In the genomic region with DNA sequence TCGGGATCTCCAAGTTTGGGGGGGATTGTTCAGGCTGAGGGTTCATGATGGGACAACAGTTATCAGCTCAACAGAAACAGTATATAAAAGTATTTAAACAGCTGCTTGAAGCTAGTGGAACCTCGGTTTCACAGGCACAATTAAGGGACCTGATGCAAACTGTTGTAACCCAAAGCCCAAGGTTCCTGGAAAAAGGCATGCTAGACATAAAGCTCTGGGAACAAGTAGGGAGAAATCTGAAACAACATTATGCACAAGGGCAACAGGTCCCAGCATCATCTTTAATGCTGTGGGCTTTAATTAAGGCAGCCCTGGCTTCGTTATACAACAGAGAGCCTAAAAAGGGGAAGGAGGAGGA, we compare ENCODE assay signal across 20 cellular contexts.
DNase-seq lines count a peak whose midpoint lies in the region; ATAC-seq, FAIRE-seq and TF ChIP-seq lines count a peak whose summit lies in the region.
"Had no signal": no experiment of that assay in that cellular context is flagged by ENCODE, and none has a peak within 500 bp of the region (broad histone marks: within the 10 kb centered on the region; RNA-seq: fewer than 3 reads in every experiment).

No MANE protein-coding gene starts in this region.

- DNase-seq in SJSA1 (ENCODE audit: low read depth in 1 of 2, low spot score in 2 of 2) (peak in 1 of 2 experiments; percentile 5), glutamatergic neuron (no peak), frontal cortex (ENCODE audit: low spot score in 2 of 2) (no peak), Caco-2 (no peak), NCI-H146 treated with DMSO at 0.1 percent for 48 hours (lab: John Stamatoyannopoulos, UW; ENCODE audit: unreplicated experiment) (no peak)
- no peak for DNase-seq in stimulated activated effector memory CD8-positive, alpha-beta T cell treated with anti-CD3 and anti-CD28 coated beads, Interleukin-12 subunit alpha, Interleukin-12 subunit beta, amount 100 ng/mL, for 72 hours (ENCODE audit: low spot score in 2 of 2)
- DNase-seq: activated B cell treated with CpG ODN at 0.5 μM for 24 hours; activated CD4-positive, alpha-beta T cell treated with anti-CD3 and anti-CD28 coated beads, Interleukin-2, amount 50 U/mL, for 4 hours; activated effector memory CD4-positive, alpha-beta T cell treated with Interleukin-2 at 50 U/mL for 16 hours; CD4-positive, CD25-positive, alpha-beta regulatory T cell; DMS153; GDM1; HCEC 1CT; KG1; RPMI8226; stimulated activated CD4-positive, alpha-beta T cell treated with anti-CD3 and anti-CD28 coated beads, Interleukin-12 subunit alpha, Interleukin-12 subunit beta, amount 100 ng/mL, for 4 hours; stimulated activated CD4-positive, alpha-beta T cell treated with anti-CD3 and anti-CD28 coated beads, Interleukin-4, amount 100 ng/mL, for 4 hours had no signal

- H3K4me1 ChIP-seq in HEK293 (ENCODE audit: control insufficient read depth, insufficient read depth, low read length) (peaks cover 4% of the 10 kb centered on the region; the same call in 1 of the 2 replicates), SJSA1 (replicated peaks) (peaks cover 32% of the 10 kb centered on the region), Caco-2 (peaks cover 20% of the 10 kb centered on the region; the same call in 1 of the 2 replicates)

- POLR2A ChIA-PET in HEK293 (lab: Yijun Ruan, JAX), result interaction anchor here (1.4 kb wide), 1 partner anchor 12 kb away, joined by 3 read pairs; no protein-coding TSS in a partner anchor
- POLR2A ChIA-PET in Caco-2 (lab: Charles Lee), result no interaction called here

- no peaks in the 10 kb centered on the region for H3K36me3 ChIP-seq in HEK293 (ENCODE audit: control insufficient read depth in 2 of 2, insufficient read depth in 1 of 2, low read length in 2 of 2)
- no peaks in the 10 kb centered on the region for H3K36me3 ChIP-seq in SJSA1
- peaks cover 2% of the 10 kb centered on the region for H3K36me3 ChIP-seq in Caco-2 (ENCODE audit: control insufficient read depth, insufficient read depth, low read length)

- FAIRE-seq in frontal cortex (lab: Jason Lieb, UNC), result no peak
- FAIRE-seq: GM18507, urothelium cell line had no signal

- H3K9me3 ChIP-seq in HEK293 (ENCODE audit: control insufficient read depth, insufficient read depth, low read depth, low read length) (no peaks in the 10 kb centered on the region), SJSA1 (replicated peaks) (no peaks in the 10 kb centered on the region), Caco-2 (no peaks in the 10 kb centered on the region)

- H3K9me3 Mint-ChIP-seq in glutamatergic neuron (ENCODE audit: unreplicated experiment) (peaks cover 18% of the 10 kb centered on the region), Caco-2 (ENCODE audit: unreplicated experiment) (no peaks in the 10 kb centered on the region)
- H3K9me3 Mint-ChIP-seq in stimulated activated effector memory CD8-positive, alpha-beta T cell treated with anti-CD3 and anti-CD28 coated beads, Interleukin-12 subunit alpha, Interleukin-12 subunit beta, amount 100 ng/mL, for 72 hours, result no peaks in the 10 kb centered on the region
- H3K9me3 Mint-ChIP-seq: activated B cell treated with CpG ODN at 0.5 μM for 24 hours; CD4-positive, CD25-positive, alpha-beta regulatory T cell had no signal

- H3K4me3 Mint-ChIP-seq in glutamatergic neuron (ENCODE audit: unreplicated experiment) (peak overlapping the region; percentile 84), Caco-2 (ENCODE audit: unreplicated experiment) (no peak overlapping the region)
- no peak overlapping the region for H3K4me3 Mint-ChIP-seq in stimulated activated effector memory CD8-positive, alpha-beta T cell treated with anti-CD3 and anti-CD28 coated beads, Interleukin-12 subunit alpha, Interleukin-12 subunit beta, amount 100 ng/mL, for 72 hours
- H3K4me3 Mint-ChIP-seq: activated B cell treated with CpG ODN at 0.5 μM for 24 hours; CD4-positive, CD25-positive, alpha-beta regulatory T cell had no signal

- H3K27me3 ChIP-seq in SJSA1 (replicated peaks), result no peaks in the 10 kb centered on the region
- no peaks in the 10 kb centered on the region for H3K27me3 ChIP-seq in Caco-2 (replicated peaks; ENCODE audit: control insufficient read depth, insufficient read depth, low read length)

- H3K4me1 Mint-ChIP-seq in glutamatergic neuron (ENCODE audit: low read depth, unreplicated experiment), result peaks cover 40% of the 10 kb centered on the region
- peaks cover 14% of the 10 kb centered on the region for H3K4me1 Mint-ChIP-seq in stimulated activated effector memory CD8-positive, alpha-beta T cell treated with anti-CD3 and anti-CD28 coated beads, Interleukin-12 subunit alpha, Interleukin-12 subunit beta, amount 100 ng/mL, for 72 hours
- peaks cover 15% of the 10 kb centered on the region for H3K4me1 Mint-ChIP-seq in Caco-2 (ENCODE audit: low read depth, unreplicated experiment)

- intact Hi-C loops in Caco-2 (cut with micrococcal nuclease; ENCODE audit: unreplicated experiment), result no loop called here

- BruUV-seq in Caco-2 (replicated peaks; lab: Mats Ljungman, UMichigan), result no TSS peak

- CTCF ChIA-PET in HEK293 (lab: Yijun Ruan, JAX) (no interaction called here), Caco-2 (lab: Charles Lee) (no interaction called here)

- H3K27me3 Mint-ChIP-seq in glutamatergic neuron (ENCODE audit: unreplicated experiment) (peaks cover 8% of the 10 kb centered on the region), Caco-2 (ENCODE audit: insufficient read depth, unreplicated experiment) (no peaks in the 10 kb centered on the region)
- H3K27me3 Mint-ChIP-seq: activated B cell treated with CpG ODN at 0.5 μM for 24 hours; CD4-positive, CD25-positive, alpha-beta regulatory T cell had no signal

- H3K27ac Mint-ChIP-seq in glutamatergic neuron (ENCODE audit: unreplicated experiment) (peak overlapping the region; percentile 96), Caco-2 (ENCODE audit: unreplicated experiment) (no peak overlapping the region)
- peak overlapping the region; percentile 50 for H3K27ac Mint-ChIP-seq in stimulated activated effector memory CD8-positive, alpha-beta T cell treated with anti-CD3 and anti-CD28 coated beads, Interleukin-12 subunit alpha, Interleukin-12 subunit beta, amount 100 ng/mL, for 72 hours
- H3K27ac Mint-ChIP-seq: activated B cell treated with CpG ODN at 0.5 μM for 24 hours had no signal

- no peak for ATAC-seq in stimulated activated effector memory CD8-positive, alpha-beta T cell treated with anti-CD3 and anti-CD28 coated beads, Interleukin-12 subunit alpha, Interleukin-12 subunit beta, amount 100 ng/mL, for 72 hours

- H3K36me3 Mint-ChIP-seq in glutamatergic neuron (ENCODE audit: unreplicated experiment), result no peaks in the 10 kb centered on the region
- no peaks in the 10 kb centered on the region for H3K36me3 Mint-ChIP-seq in stimulated activated effector memory CD8-positive, alpha-beta T cell treated with anti-CD3 and anti-CD28 coated beads, Interleukin-12 subunit alpha, Interleukin-12 subunit beta, amount 100 ng/mL, for 72 hours
- peaks cover 10% of the 10 kb centered on the region for H3K36me3 Mint-ChIP-seq in Caco-2 (ENCODE audit: insufficient read depth, unreplicated experiment)

- TF ChIP-seq CTCF in HEK293 (tag by site-specific recombination; IDR thresholded peaks at IDR 0.05) (no peak), glutamatergic neuron (IDR thresholded peaks at IDR 0.05; ENCODE audit: partially characterized antibody, unreplicated experiment) (no peak), Caco-2 (IDR thresholded peaks at IDR 0.05; ENCODE audit: insufficient read depth in 1 of 2, low read depth in 1 of 2, low read length in 1 of 2, severe bottlenecking in 1 of 2, unreplicated experiment in 1 of 2) (no peak)

- peak overlapping the region; percentile 47; the same call in 1 of the 2 replicates for H3K27ac ChIP-seq in HEK293 (ENCODE audit: extremely low read depth, low read depth, low read length)
- H3K27ac ChIP-seq in SJSA1, result peak overlapping the region; percentile 74

- H3K4me3 ChIP-seq in HEK293 (ENCODE audit: low read depth, low read length), result no peak overlapping the region
- H3K4me3 ChIP-seq in SJSA1, result no peak overlapping the region
- no peak overlapping the region for H3K4me3 ChIP-seq in Caco-2 (ENCODE audit: low read depth, low read length)

TF ChIP-seq in HEK293, 187 proteins besides CTCF, POLR2A, EP300 and RAD21:
- TF ChIP-seq ZNF114 (tag by site-specific recombination; IDR thresholded peaks at IDR 0.05), result no peak
- TF ChIP-seq SCRT2 (tag by site-specific recombination; IDR thresholded peaks at IDR 0.05), result peak; percentile 49
